Comparison of ENCODE assay signal across 26 cellular contexts in genomic region chr16:2948807-2949704, GRCh38. TPM values are rescaled to one million over a fixed set of nuclear protein-coding genes. Genes with fewer than 3 reads are reported as not detected.
"Had no signal": no experiment of that assay in that cellular context is flagged by ENCODE, and none has a peak within 500 bp of the region (broad histone marks: within the 10 kb centered on the region; RNA-seq: fewer than 3 reads in every experiment).

No MANE protein-coding gene starts in this region.

- H3K27me3 ChIP-seq: brain microvascular endothelial cell, right atrium auricular region, testis had no signal

- H3K4me3 ChIP-seq: coronary artery, left lung, right atrium auricular region, stomach, testis had no signal

- FAIRE-seq: keratinocyte, small intestine had no signal

- H3K4me1 ChIP-seq: left lung, right atrium auricular region, stomach, testis had no signal

- ATAC-seq: activated CD8-positive, alpha-beta memory T cell treated with anti-CD3 and anti-CD28 coated beads, Interleukin-2, amount 10 ng/mL, durations not matched to agents 7 days and 5 days; activated naive CD8-positive, alpha-beta T cell treated with anti-CD3 and anti-CD28 coated beads, Interleukin-2, amount 50 U/mL, for 24 hours; activated T-helper 17 cell treated with anti-CD3 and anti-CD28 coated beads, Interleukin-2, amount 50 U/mL, for 72 hours; left lung had no signal

- H3K9me3 ChIP-seq: left lung, right atrium auricular region, stomach, testis had no signal

- DNase-seq: activated CD4-positive, alpha-beta memory T cell treated with anti-CD3 and anti-CD28 coated beads, Interleukin-2, amount 10 ng/mL, durations not matched to agents 7 days and 5 days; activated CD4-positive, alpha-beta T cell treated with anti-CD3 and anti-CD28 coated beads for 48 hours; activated CD4-positive, CD25-positive, alpha-beta regulatory T cell; activated CD8-positive, alpha-beta memory T cell treated with anti-CD3 and anti-CD28 coated beads, Interleukin-2, amount 10 ng/mL, durations not matched to agents 7 days and 5 days; activated naive CD4-positive, alpha-beta T cell treated with anti-CD3 and anti-CD28 coated beads for 36 hours; activated naive CD8-positive, alpha-beta T cell treated with anti-CD3 and anti-CD28 coated beads, Interleukin-2, amount 50 U/mL, for 24 hours; anterior cingulate cortex; brain microvascular endothelial cell; erythroblast; foreskin melanocyte; hypothalamus; left lung; mesenchymal stem cell; occipital lobe; small intestine; stimulated activated CD4-positive, alpha-beta T cell treated with anti-CD3 and anti-CD28 coated beads, Interleukin-15, amount 100 ng/mL, for 24 hours; stimulated activated CD4-positive, alpha-beta T cell treated with anti-CD3 and anti-CD28 coated beads, Interleukin-2, amount 100 ng/mL, for 48 hours; stomach; T-helper 1 cell; T1000; testis had no signal

- H3K27ac ChIP-seq: brain microvascular endothelial cell, coronary artery, left lung, right atrium auricular region, stomach, testis had no signal

RNA-seq across cellular contexts. Expression of gene KREMEN2, which starts 15.0 kb away (rescaled TPM):
- total RNA-seq: activated CD4-positive, alpha-beta memory T cell treated with anti-CD3 and anti-CD28 coated beads, Interleukin-2, amount 10 ng/mL, durations not matched to agents 7 days and 5 days; activated naive CD4-positive, alpha-beta T cell treated with anti-CD3 and anti-CD28 coated beads for 36 hours; activated T-helper 17 cell treated with anti-CD3 and anti-CD28 coated beads, Interleukin-2, amount 50 U/mL, for 72 hours; left lung; occipital lobe; right atrium auricular region; ureter had no signal
